In the genomic region with DNA sequence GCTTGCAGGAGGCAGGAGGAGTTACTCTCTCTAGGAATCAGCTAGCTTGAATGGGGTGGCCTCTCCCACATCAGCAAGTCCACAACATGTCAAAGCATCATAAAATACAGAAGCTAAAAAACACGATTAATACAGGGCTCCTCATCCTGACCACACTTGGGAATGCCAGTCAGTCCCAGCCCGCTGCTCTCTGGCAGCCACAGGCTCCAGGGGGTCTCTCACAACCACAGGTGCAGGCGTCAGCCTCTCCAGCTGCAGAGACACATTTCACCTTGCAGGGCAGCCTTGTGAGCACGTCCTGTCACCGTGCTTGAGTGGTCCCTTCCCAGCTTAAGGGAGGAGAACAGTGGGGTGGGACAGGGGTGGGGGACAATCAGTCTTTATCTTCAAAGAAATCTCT, we compare ENCODE assay signal across 20 cellular contexts.
DNase-seq lines count a peak whose midpoint lies in the region; ATAC-seq, FAIRE-seq and TF ChIP-seq lines count a peak whose summit lies in the region.
"Had no signal": no experiment of that assay in that cellular context is flagged by ENCODE, and none has a peak within 500 bp of the region (broad histone marks: within the 10 kb centered on the region; RNA-seq: fewer than 3 reads in every experiment).

No MANE protein-coding gene starts in this region.

- H4K20me1 ChIP-seq in HepG2 (ENCODE audit: insufficient read depth, low read length): no peaks in the 10 kb centered on the region

- in situ Hi-C loops in HepG2 (cut with HindIII; ENCODE audit: extremely low pct_ligation_motif_present, low pct_unique_long_range_greater_than_20kb): no loop called here

- H3K4me1 ChIP-seq in HepG2 (ENCODE audit: insufficient read depth, low read length) (peaks cover 11% of the 10 kb centered on the region), right lobe of liver (no peaks in the 10 kb centered on the region), kidney (ENCODE audit: control insufficient read depth in 1 of 2, insufficient read depth in 1 of 2, low read depth in 1 of 2, low read length in 2 of 2) (no peaks in the 10 kb centered on the region), colonic mucosa (no peaks in the 10 kb centered on the region)
- H3K4me1 ChIP-seq: A549, Peyer's patch had no signal

- TF ChIP-seq EP300 in HepG2 (IDR thresholded peaks at IDR 0.05; ENCODE audit: low read depth in 2 of 2, low read length in 2 of 2) (no peak), HepG2 (CRISPR knock-in tag; IDR thresholded peaks at IDR 0.05; ENCODE audit: borderline replicate concordance) (no peak)

- H2AFZ ChIP-seq in HepG2 (ENCODE audit: low read length): no peak overlapping the region

- FAIRE-seq in HepG2 (lab: Jason Lieb, UNC): no peak
- FAIRE-seq in kidney (lab: Jason Lieb, UNC): no peak
- FAIRE-seq: A549 had no signal

- H3K27ac ChIP-seq in HepG2 (ENCODE audit: extremely low read length, insufficient read depth, low read length): no peak overlapping the region
- H3K27ac ChIP-seq in right lobe of liver: no peak overlapping the region
- H3K27ac ChIP-seq in kidney (ENCODE audit: low read depth in 2 of 2, low read length in 2 of 2): no peak overlapping the region
- no peak overlapping the region for H3K27ac ChIP-seq in colonic mucosa
- H3K27ac ChIP-seq: C4-2B, Peyer's patch, SK-N-MC had no signal

- H3K9ac ChIP-seq in HepG2 (ENCODE audit: insufficient read depth, low read depth, low read length) (no peak overlapping the region), kidney (ENCODE audit: low read length in 2 of 2) (no peak overlapping the region), colonic mucosa (ENCODE audit: low read depth in 2 of 2, low read length in 2 of 2) (no peak overlapping the region)

- H3K4me2 ChIP-seq in HepG2 (ENCODE audit: low read depth, low read length): no peak overlapping the region
- H3K4me2 ChIP-seq: A549 had no signal

- no peak for DNase-seq in HepG2 (ENCODE audit: low spot score)
- no peak for DNase-seq in right lobe of liver
- peak; percentile 30 for DNase-seq in NCI-H345 treated with DMSO at 0.1 percent for 48 hours (lab: John Stamatoyannopoulos, UW; ENCODE audit: unreplicated experiment)
- peak; percentile 43 for DNase-seq in kidney epithelial cell (ENCODE audit: low read depth)
- DNase-seq in kidney: no peak
- DNase-seq in OCI-M2 (lab: John Stamatoyannopoulos, UW; ENCODE audit: unreplicated experiment): no peak
- DNase-seq in colonic mucosa: no peak
- DNase-seq: DMS 273 treated with DMSO at 0.1 percent for 48 hours, HCEC 1CT, NCI-H1105 treated with DMSO at 0.1 percent for 48 hours, NCI-H2029, NCI-H446, NCI-H82, Peyer's patch, T-cell had no signal

- POLR2A ChIA-PET in HepG2 (lab: Yijun Ruan, JAX): no interaction called here

- BruUV-seq in HepG2 (replicated peaks; lab: Mats Ljungman, UMichigan): no TSS peak

- TF ChIP-seq POLR2A in HepG2 (IDR thresholded peaks at IDR 0.05; ENCODE audit: insufficient read depth in 1 of 2, low read depth in 2 of 2, low read length in 2 of 2): no peak
- no peak for TF ChIP-seq POLR2A in right lobe of liver (IDR thresholded peaks at IDR 0.05)

- WGBS in HepG2 (ENCODE audit: low lambda C conversion rate): 40% methylated on average over 5 of the region's 5 CpGs
- 87% methylated on average over 5 of the region's 5 CpGs for WGBS in right lobe of liver (ENCODE audit: insufficient coverage, low coverage, low lambda C conversion rate, missing lambda C conversion rate)

- H3K36me3 ChIP-seq in HepG2 (replicated peaks in 1 of 2; ENCODE audit: control insufficient read depth in 1 of 2, insufficient read depth in 2 of 2, low read length in 2 of 2) (no peaks in the 10 kb centered on the region), right lobe of liver (no peaks in the 10 kb centered on the region), kidney epithelial cell (ENCODE audit: control insufficient read depth, insufficient read depth, low read length) (no peaks in the 10 kb centered on the region), kidney (ENCODE audit: control insufficient read depth in 1 of 2, insufficient read depth in 2 of 2, low read length in 2 of 2) (no peaks in the 10 kb centered on the region), colonic mucosa (no peaks in the 10 kb centered on the region)
- H3K36me3 ChIP-seq: Peyer's patch had no signal

- CTCF ChIA-PET in HepG2 (lab: Yijun Ruan, JAX; ENCODE audit: low intra/inter-chr PET ratio, low total read pairs): no interaction called here

- TF ChIP-seq RAD21 in HepG2 (CRISPR knock-in tag; IDR thresholded peaks at IDR 0.05): no peak

- H3K27me3 ChIP-seq in HepG2 (ENCODE audit: control insufficient read depth in 1 of 2, insufficient read depth in 2 of 2, low read length in 2 of 2) (peaks cover 4 to 7% of the 10 kb centered on the region in 2 experiments; a peak in 3 of 5 replicates), right lobe of liver (no peaks in the 10 kb centered on the region), kidney epithelial cell (ENCODE audit: control insufficient read depth, insufficient read depth, low read length) (no peaks in the 10 kb centered on the region), colonic mucosa (no peaks in the 10 kb centered on the region)
- H3K27me3 ChIP-seq: Peyer's patch had no signal

- H3K79me2 ChIP-seq in HepG2 (ENCODE audit: insufficient read depth, low read length): no peaks in the 10 kb centered on the region

- H3K9me3 ChIP-seq in HepG2 (ENCODE audit: low read length) (no peaks in the 10 kb centered on the region), right lobe of liver (no peaks in the 10 kb centered on the region), kidney (ENCODE audit: control insufficient read depth in 1 of 2, low read length in 2 of 2) (no peaks in the 10 kb centered on the region), colonic mucosa (no peaks in the 10 kb centered on the region)
- H3K9me3 ChIP-seq: A549, Peyer's patch had no signal

- TF ChIP-seq CTCF in HepG2 (CRISPR knock-in tag; IDR thresholded peaks at IDR 0.05) (no peak), right lobe of liver (IDR thresholded peaks at IDR 0.05) (no peak), kidney epithelial cell (IDR thresholded peaks at IDR 0.05; ENCODE audit: insufficient read depth, low read length, poor library complexity, severe bottlenecking) (no peak), kidney (IDR thresholded peaks at IDR 0.05; ENCODE audit: borderline replicate concordance, extremely low read depth, insufficient read depth) (no peak), colonic mucosa (IDR thresholded peaks at IDR 0.05) (no peak)

- ATAC-seq in HepG2 (no peak), right lobe of liver (no peak), GM18502 (IDR thresholded peaks at IDR 0.05; ENCODE audit: poor library complexity, unreplicated experiment) (no peak)
- ATAC-seq: A549, Right ventricle myocardium inferior, T-cell had no signal

- H3K4me3 ChIP-seq in HepG2 (replicated peaks in 1 of 3; ENCODE audit: insufficient read depth in 1 of 3, low read depth in 2 of 3, low read length in 3 of 3) (no peak overlapping the region), right lobe of liver (no peak overlapping the region), kidney epithelial cell (ENCODE audit: low read depth, low read length) (no peak overlapping the region), kidney (ENCODE audit: low read length in 2 of 2) (no peak overlapping the region), colonic mucosa (no peak overlapping the region)
- H3K4me3 ChIP-seq: A549, Peyer's patch, SK-N-MC had no signal

- intact Hi-C loops in HepG2 (cut with micrococcal nuclease; ENCODE audit: unreplicated experiment): no loop called here
- intact Hi-C loops in right lobe of liver (cut with DNase I): no loop called here
- intact Hi-C loops in kidney (cut with DNase I): no loop called here
- intact Hi-C loops in colonic mucosa (cut with DNase I): no loop called here

TF ChIP-seq in HepG2, 621 proteins besides CTCF, POLR2A, EP300 and RAD21:
- TF ChIP-seq HDAC6 (IDR thresholded peaks at IDR 0.05; ENCODE audit: low read depth, low read length): no peak
- no peak for TF ChIP-seq DNMT3B (CRISPR knock-in tag; conservative IDR thresholded peaks at IDR 0.05)
- TF ChIP-seq, protein P1, sequence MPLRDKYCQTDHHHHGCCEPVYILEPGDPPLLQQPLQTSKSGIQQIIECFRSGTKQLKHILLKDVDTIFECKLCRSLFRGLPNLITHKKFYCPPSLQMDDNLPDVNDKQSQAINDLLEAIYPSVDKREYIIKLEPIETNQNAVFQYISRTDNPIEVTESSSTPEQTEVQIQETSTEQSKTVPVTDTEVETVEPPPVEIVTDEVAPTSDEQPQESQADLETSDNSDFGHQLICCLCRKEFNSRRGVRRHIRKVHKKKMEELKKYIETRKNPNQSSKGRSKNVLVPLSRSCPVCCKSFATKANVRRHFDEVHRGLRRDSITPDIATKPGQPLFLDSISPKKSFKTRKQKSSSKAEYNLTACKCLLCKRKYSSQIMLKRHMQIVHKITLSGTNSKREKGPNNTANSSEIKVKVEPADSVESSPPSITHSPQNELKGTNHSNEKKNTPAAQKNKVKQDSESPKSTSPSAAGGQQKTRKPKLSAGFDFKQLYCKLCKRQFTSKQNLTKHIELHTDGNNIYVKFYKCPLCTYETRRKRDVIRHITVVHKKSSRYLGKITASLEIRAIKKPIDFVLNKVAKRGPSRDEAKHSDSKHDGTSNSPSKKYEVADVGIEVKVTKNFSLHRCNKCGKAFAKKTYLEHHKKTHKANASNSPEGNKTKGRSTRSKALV (CRISPR knock-in tag; IDR thresholded peaks at IDR 0.05): no peak
- no peak for TF ChIP-seq FOSL2 (CRISPR knock-in tag; IDR thresholded peaks at IDR 0.05)
- 0 out of 2 replicates have a peak, but pooled peaks have one; percentile 9 for TF ChIP-seq BCL6 (CRISPR knock-in tag; IDR thresholded peaks at IDR 0.05)
- TF ChIP-seq, protein P2, sequence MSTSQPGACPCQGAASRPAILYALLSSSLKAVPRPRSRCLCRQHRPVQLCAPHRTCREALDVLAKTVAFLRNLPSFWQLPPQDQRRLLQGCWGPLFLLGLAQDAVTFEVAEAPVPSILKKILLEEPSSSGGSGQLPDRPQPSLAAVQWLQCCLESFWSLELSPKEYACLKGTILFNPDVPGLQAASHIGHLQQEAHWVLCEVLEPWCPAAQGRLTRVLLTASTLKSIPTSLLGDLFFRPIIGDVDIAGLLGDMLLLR (CRISPR knock-in tag; IDR thresholded peaks at IDR 0.05): no peak

Comparison
In these comparisons a context has a peak if more than half of its experiments do, and no peak if none do; other contexts are left out.
1. DNase-seq: peak in NCI-H345 treated with DMSO at 0.1 percent for 48 hours (single experiment) and kidney epithelial cell (single experiment); none in HepG2 (single experiment), right lobe of liver (0 of 3), kidney (single experiment), OCI-M2 (single experiment) and colonic mucosa (single experiment).